In the genomic region with DNA sequence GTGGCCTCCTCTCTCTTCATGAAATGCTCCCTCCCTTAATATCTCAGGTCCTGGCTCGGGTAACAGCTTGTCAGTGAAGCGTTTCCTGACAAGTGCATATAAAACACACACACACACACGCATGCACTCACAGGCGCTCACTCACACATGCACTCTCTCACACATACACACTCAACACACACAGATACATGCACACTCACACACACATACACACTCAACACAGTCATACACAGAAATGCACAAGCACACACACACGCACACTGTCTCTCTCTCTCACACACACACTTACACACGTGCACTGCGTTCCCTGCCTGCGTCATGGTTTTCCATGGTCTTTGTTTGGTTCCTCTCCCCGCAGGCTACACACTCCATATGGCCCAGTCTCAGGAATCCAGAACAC, we compare ENCODE assay signal across 1 cellular context.
TF ChIP-seq lines count a peak whose summit lies in the region.

No MANE protein-coding gene starts in this region.

TF ChIP-seq in HEK293, 187 proteins besides CTCF, POLR2A, EP300 and RAD21 (continued from another document):
- TF ChIP-seq, protein P1, sequence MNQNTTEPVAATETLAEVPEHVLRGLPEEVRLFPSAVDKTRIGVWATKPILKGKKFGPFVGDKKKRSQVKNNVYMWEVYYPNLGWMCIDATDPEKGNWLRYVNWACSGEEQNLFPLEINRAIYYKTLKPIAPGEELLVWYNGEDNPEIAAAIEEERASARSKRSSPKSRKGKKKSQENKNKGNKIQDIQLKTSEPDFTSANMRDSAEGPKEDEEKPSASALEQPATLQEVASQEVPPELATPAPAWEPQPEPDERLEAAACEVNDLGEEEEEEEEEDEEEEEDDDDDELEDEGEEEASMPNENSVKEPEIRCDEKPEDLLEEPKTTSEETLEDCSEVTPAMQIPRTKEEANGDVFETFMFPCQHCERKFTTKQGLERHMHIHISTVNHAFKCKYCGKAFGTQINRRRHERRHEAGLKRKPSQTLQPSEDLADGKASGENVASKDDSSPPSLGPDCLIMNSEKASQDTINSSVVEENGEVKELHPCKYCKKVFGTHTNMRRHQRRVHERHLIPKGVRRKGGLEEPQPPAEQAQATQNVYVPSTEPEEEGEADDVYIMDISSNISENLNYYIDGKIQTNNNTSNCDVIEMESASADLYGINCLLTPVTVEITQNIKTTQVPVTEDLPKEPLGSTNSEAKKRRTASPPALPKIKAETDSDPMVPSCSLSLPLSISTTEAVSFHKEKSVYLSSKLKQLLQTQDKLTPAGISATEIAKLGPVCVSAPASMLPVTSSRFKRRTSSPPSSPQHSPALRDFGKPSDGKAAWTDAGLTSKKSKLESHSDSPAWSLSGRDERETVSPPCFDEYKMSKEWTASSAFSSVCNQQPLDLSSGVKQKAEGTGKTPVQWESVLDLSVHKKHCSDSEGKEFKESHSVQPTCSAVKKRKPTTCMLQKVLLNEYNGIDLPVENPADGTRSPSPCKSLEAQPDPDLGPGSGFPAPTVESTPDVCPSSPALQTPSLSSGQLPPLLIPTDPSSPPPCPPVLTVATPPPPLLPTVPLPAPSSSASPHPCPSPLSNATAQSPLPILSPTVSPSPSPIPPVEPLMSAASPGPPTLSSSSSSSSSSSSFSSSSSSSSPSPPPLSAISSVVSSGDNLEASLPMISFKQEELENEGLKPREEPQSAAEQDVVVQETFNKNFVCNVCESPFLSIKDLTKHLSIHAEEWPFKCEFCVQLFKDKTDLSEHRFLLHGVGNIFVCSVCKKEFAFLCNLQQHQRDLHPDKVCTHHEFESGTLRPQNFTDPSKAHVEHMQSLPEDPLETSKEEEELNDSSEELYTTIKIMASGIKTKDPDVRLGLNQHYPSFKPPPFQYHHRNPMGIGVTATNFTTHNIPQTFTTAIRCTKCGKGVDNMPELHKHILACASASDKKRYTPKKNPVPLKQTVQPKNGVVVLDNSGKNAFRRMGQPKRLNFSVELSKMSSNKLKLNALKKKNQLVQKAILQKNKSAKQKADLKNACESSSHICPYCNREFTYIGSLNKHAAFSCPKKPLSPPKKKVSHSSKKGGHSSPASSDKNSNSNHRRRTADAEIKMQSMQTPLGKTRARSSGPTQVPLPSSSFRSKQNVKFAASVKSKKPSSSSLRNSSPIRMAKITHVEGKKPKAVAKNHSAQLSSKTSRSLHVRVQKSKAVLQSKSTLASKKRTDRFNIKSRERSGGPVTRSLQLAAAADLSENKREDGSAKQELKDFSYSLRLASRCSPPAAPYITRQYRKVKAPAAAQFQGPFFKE (tag by site-specific recombination; IDR thresholded peaks at IDR 0.05; ENCODE audit: borderline replicate concordance) = no peak
- TF ChIP-seq ZNF473 (tag by site-specific recombination; IDR thresholded peaks at IDR 0.05) = 0 out of 2 replicates have a peak, but pooled peaks have one; percentile 48
- no peak for TF ChIP-seq ZNF76 (tag by site-specific recombination; IDR thresholded peaks at IDR 0.05; ENCODE audit: borderline replicate concordance, low read depth)
